In the genomic region with DNA sequence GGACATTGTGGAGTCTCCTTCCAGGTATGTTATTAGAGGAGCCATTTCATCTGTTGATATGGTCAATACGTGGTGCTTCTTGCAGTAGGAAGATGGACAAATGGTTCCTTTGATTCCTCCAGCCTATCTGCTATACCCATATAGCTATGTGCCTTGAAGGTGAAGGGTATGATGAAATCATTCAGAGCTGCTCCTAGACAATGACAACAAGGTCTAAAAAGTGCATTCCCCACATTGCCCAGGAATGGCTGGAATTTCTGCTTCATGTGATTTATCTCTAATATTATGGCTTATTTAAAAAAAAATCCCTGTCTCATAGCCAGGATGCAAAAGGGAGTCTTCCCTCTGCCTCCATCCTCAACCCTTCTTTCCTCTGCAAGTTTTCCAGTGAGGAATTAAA, we compare ENCODE assay signal across 21 cellular contexts. TPM values are rescaled to one million over a fixed set of nuclear protein-coding genes. Genes with fewer than 3 reads are reported as not detected.
"Had no signal": no experiment of that assay in that cellular context is flagged by ENCODE, and none has a peak within 500 bp of the region (broad histone marks: within the 10 kb centered on the region; RNA-seq: fewer than 3 reads in every experiment).

No MANE protein-coding gene starts in this region.

- H3K9me3 ChIP-seq: left ventricle myocardium inferior, psoas muscle had no signal

- H3K36me3 ChIP-seq: left ventricle myocardium inferior had no signal

- H3K4me3 ChIP-seq: left ventricle myocardium inferior, psoas muscle had no signal

- ATAC-seq: activated CD8-positive, alpha-beta memory T cell treated with anti-CD3 and anti-CD28 coated beads, Interleukin-2, amount 10 ng/mL, durations not matched to agents 7 days and 5 days; activated T-helper 17 cell treated with anti-CD3 and anti-CD28 coated beads, Interleukin-2, amount 50 U/mL, for 72 hours; esophagus mucosa; psoas muscle; sciatic nerve; stimulated activated effector memory CD8-positive, alpha-beta T cell treated with anti-CD3 and anti-CD28 coated beads, Interleukin-12 subunit alpha, Interleukin-12 subunit beta, amount 100 ng/mL, for 72 hours; T-cell had no signal

- H3K27ac ChIP-seq: left ventricle myocardium inferior, psoas muscle had no signal

- DNase-seq: activated B cell treated with CpG ODN at 0.5 μM for 24 hours; activated CD4-positive, alpha-beta memory T cell treated with anti-CD3 and anti-CD28 coated beads, Interleukin-2, amount 10 ng/mL, durations not matched to agents 7 days and 5 days; activated CD4-positive, alpha-beta T cell treated with anti-CD3 and anti-CD28 coated beads for 4 hours; activated CD8-positive, alpha-beta memory T cell treated with anti-CD3 and anti-CD28 coated beads, Interleukin-2, amount 10 ng/mL, durations not matched to agents 7 days and 5 days; activated naive CD4-positive, alpha-beta T cell treated with Interleukin-2 at 50 U/mL for 16 hours; activated naive CD8-positive, alpha-beta T cell treated with anti-CD3 and anti-CD28 coated beads, Interleukin-2, amount 10 ng/mL, durations not matched to agents 7 days and 5 days; amygdala; cerebellar nuclear complex; effector CD8-positive, alpha-beta T cell; foreskin fibroblast; hypothalamus; kidney; left ventricle myocardium inferior; mammary epithelial cell; psoas muscle; stimulated activated CD4-positive, alpha-beta T cell treated with anti-CD3 and anti-CD28 coated beads, Interleukin-4, amount 100 ng/mL, for 24 hours; T-cell had no signal

RNA-seq across cellular contexts. Expression of a gene that starts 14.1 kb away (rescaled TPM):
- total RNA-seq: activated B cell treated with CpG ODN at 0.5 μM for 24 hours; activated CD4-positive, alpha-beta memory T cell treated with anti-CD3 and anti-CD28 coated beads, Interleukin-2, amount 10 ng/mL, durations not matched to agents 7 days and 5 days; activated CD8-positive, alpha-beta memory T cell treated with anti-CD3 and anti-CD28 coated beads, Interleukin-2, amount 10 ng/mL, durations not matched to agents 7 days and 5 days; activated naive CD8-positive, alpha-beta T cell treated with anti-CD3 and anti-CD28 coated beads, Interleukin-2, amount 10 ng/mL, durations not matched to agents 7 days and 5 days; activated T-helper 17 cell treated with anti-CD3 and anti-CD28 coated beads, Interleukin-2, amount 50 U/mL, for 72 hours had no signal
